ENCODE assay signal across 1 cellular context in genomic region chr22:19882446-19883381, GRCh38.
TF ChIP-seq lines count a peak whose summit lies in the region.

No MANE protein-coding gene starts in this region.

TF ChIP-seq in K562, 482 proteins besides CTCF, POLR2A, EP300 and RAD21:
- TF ChIP-seq THAP12 (CRISPR knock-in tag; IDR thresholded peaks at IDR 0.05) (peak; percentile 23; the same call in 1 of the 2 replicates), GTF2F1 (IDR thresholded peaks at IDR 0.05; ENCODE audit: low read depth, low read length) (peak; percentile 26; the same call in 1 of the 2 replicates), ATF1 (CRISPR knock-in tag; IDR thresholded peaks at IDR 0.05) (0 out of 2 replicates have a peak, but pooled peaks have one; percentile 3), ATF1 (tag; IDR thresholded peaks at IDR 0.05) (no peak), ZBTB40 (IDR thresholded peaks at IDR 0.05) (no peak), ZBTB40 (CRISPR knock-in tag; IDR thresholded peaks at IDR 0.05) (peak; percentile 55), RHOXF2B (CRISPR knock-in tag; conservative IDR thresholded peaks at IDR 0.05) (peak; percentile 67; the same call in 1 of the 2 replicates), SIX5 (IDR thresholded peaks at IDR 0.05; ENCODE audit: borderline replicate concordance in 1 of 2, insufficient read depth in 1 of 2, low read depth in 1 of 2, low read length in 2 of 2) (0 out of 4 replicates have a peak, but pooled peaks of 1 of the 2 experiments have one; percentile 26), E2F1 (CRISPR knock-in tag; IDR thresholded peaks at IDR 0.05) (no peak), POLR2G (IDR thresholded peaks at IDR 0.05; ENCODE audit: low read depth, low read length) (peak; percentile 53), RFX7 (CRISPR knock-in tag; IDR thresholded peaks at IDR 0.05) (peak; percentile 55; the same call in 1 of the 2 replicates), BMI1 (IDR thresholded peaks at IDR 0.05; ENCODE audit: low read length) (no peak)
